Comparison of ENCODE assay signal across 13 cellular contexts in the genomic region with DNA sequence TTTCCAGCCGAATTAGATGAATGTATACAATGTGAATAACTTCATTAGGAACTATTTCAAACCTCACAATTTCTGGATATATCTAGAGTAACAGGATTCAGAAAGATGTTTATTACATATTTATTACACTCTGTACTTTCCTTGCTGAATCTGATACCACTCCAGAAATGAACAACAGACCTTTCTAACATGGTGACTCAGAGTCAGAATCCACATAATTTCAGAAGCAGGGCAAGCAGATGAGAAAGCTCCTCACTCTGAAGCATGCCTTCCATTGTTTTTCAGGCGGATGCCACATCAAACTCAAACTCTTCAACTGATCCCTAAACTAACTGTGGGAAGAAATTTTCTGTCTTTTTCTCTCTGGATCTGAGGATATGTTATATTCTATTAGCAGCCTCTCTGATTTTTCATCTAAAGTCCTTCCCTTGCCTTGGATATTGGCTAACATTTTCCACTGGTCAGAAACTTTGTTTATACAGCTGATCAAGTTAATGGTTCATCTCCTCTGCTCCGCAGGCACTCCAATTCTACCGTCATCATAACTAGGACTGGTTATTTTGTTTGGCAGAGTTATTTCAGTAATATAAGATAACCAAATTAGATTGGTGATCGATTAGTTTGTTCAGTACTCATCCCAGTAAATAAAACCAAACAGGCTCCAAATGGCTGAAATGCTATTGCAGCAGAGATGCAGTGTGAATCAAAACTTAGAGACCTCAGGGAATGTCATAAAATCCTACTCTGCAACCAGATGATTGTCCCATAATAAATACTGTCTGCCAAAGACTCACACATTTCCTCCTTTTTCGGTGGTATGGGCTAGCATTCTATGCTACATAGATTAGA.
DNase-seq lines count a peak whose midpoint lies in the region; ATAC-seq and TF ChIP-seq lines count a peak whose summit lies in the region.
"Had no signal": no experiment of that assay in that cellular context is flagged by ENCODE, and none has a peak within 500 bp of the region (broad histone marks: within the 10 kb centered on the region; RNA-seq: fewer than 3 reads in every experiment).

No MANE protein-coding gene starts in this region.

- H3K27me3 ChIP-seq in breast epithelium (no peaks in the 10 kb centered on the region), aorta (ENCODE audit: control insufficient read depth in 1 of 2, insufficient read depth in 2 of 2, low read length in 1 of 2) (no peaks in the 10 kb centered on the region), SK-N-SH (ENCODE audit: insufficient read depth) (no peaks in the 10 kb centered on the region)

- POLR2A ChIA-PET in MCF 10A (lab: Yijun Ruan, JAX), result interaction anchor here (0.9 kb wide), 2 partner anchors 14 to 21 kb away, joined by 3 read pairs; no protein-coding TSS in a partner anchor
- POLR2A ChIA-PET in SK-N-SH (lab: Yijun Ruan, JAX), result no interaction called here

- TF ChIP-seq POLR2A in breast epithelium (IDR thresholded peaks at IDR 0.05), result no peak

- H3K9me3 Mint-ChIP-seq in MCF 10A (ENCODE audit: unreplicated experiment) (no peaks in the 10 kb centered on the region), natural killer cell (no peaks in the 10 kb centered on the region)
- H3K9me3 Mint-ChIP-seq in stimulated activated effector memory CD8-positive, alpha-beta T cell treated with anti-CD3 and anti-CD28 coated beads, Interleukin-12 subunit alpha, Interleukin-12 subunit beta, amount 100 ng/mL, for 72 hours, result peaks cover 3% of the 10 kb centered on the region

- TF ChIP-seq EP300 in SK-N-SH (IDR thresholded peaks at IDR 0.05; ENCODE audit: borderline replicate concordance in 1 of 2, low read depth in 1 of 2, low read length in 1 of 2), result no peak

- H3K27ac ChIP-seq in breast epithelium (peak overlapping the region in 1 of 2 donors; percentile 51), aorta (ENCODE audit: low read depth in 1 of 2, low read length in 2 of 2) (no peak overlapping the region), SK-N-SH (ENCODE audit: low read depth in 2 of 2, low read length in 1 of 2) (no peak overlapping the region)
- H3K27ac ChIP-seq: epithelial cell of prostate had no signal

- H3K4me3 Mint-ChIP-seq in MCF 10A (ENCODE audit: unreplicated experiment) (no peak overlapping the region), natural killer cell (no peak overlapping the region)
- no peak overlapping the region for H3K4me3 Mint-ChIP-seq in stimulated activated effector memory CD8-positive, alpha-beta T cell treated with anti-CD3 and anti-CD28 coated beads, Interleukin-12 subunit alpha, Interleukin-12 subunit beta, amount 100 ng/mL, for 72 hours
- H3K4me3 Mint-ChIP-seq: IgD-negative memory B cell had no signal

- no peaks in the 10 kb centered on the region for H4K20me1 ChIP-seq in SK-N-SH (ENCODE audit: insufficient read depth)

- H3K36me3 ChIP-seq in breast epithelium, result no peaks in the 10 kb centered on the region
- H3K36me3 ChIP-seq in aorta (ENCODE audit: control insufficient read depth in 1 of 2, insufficient read depth in 2 of 2, low read length in 1 of 2), result no peaks in the 10 kb centered on the region
- H3K36me3 ChIP-seq in SK-N-SH (replicated peaks in 1 of 2; ENCODE audit: control insufficient read depth in 1 of 2, insufficient read depth in 2 of 2, low read length in 1 of 2), result no peaks in the 10 kb centered on the region

- BruUV-seq in MCF 10A (replicated peaks; lab: Mats Ljungman, UMichigan), result no TSS peak

- no peak overlapping the region for H2AFZ ChIP-seq in SK-N-SH (ENCODE audit: low read depth)

- ATAC-seq in aorta (ENCODE audit: low FRiP score), result peak; percentile 75
- ATAC-seq in natural killer cell, result no peak
- no peak for ATAC-seq in stimulated activated effector memory CD8-positive, alpha-beta T cell treated with anti-CD3 and anti-CD28 coated beads, Interleukin-12 subunit alpha, Interleukin-12 subunit beta, amount 100 ng/mL, for 72 hours

- no peak overlapping the region for H3K27ac Mint-ChIP-seq in MCF 10A (ENCODE audit: low read depth, unreplicated experiment)
- no peak overlapping the region for H3K27ac Mint-ChIP-seq in natural killer cell
- H3K27ac Mint-ChIP-seq in stimulated activated effector memory CD8-positive, alpha-beta T cell treated with anti-CD3 and anti-CD28 coated beads, Interleukin-12 subunit alpha, Interleukin-12 subunit beta, amount 100 ng/mL, for 72 hours, result no peak overlapping the region

- peak; percentile 27 for DNase-seq in MCF 10A (ENCODE audit: unreplicated experiment)
- DNase-seq in breast epithelium (ENCODE audit: low spot score in 2 of 2), result no peak
- peak; percentile 78 for DNase-seq in brain pericyte (ENCODE audit: low read depth, low spot score)
- peak; percentile 11 for DNase-seq in left kidney (ENCODE audit: low read depth, low spot score)
- no peak for DNase-seq in aorta
- DNase-seq in natural killer cell, result no peak
- no peak for DNase-seq in SK-N-SH
- DNase-seq in stimulated activated effector memory CD8-positive, alpha-beta T cell treated with anti-CD3 and anti-CD28 coated beads, Interleukin-12 subunit alpha, Interleukin-12 subunit beta, amount 100 ng/mL, for 72 hours (ENCODE audit: low spot score in 2 of 2), result no peak
- DNase-seq: NCI-H2029; occipital lobe; stimulated activated CD4-positive, alpha-beta T cell treated with anti-CD3 and anti-CD28 coated beads, Interleukin-4, amount 100 ng/mL, for 4 hours had no signal

- H3F3A ChIP-seq in SK-N-SH (replicated peaks; ENCODE audit: insufficient read depth), result no peaks in the 10 kb centered on the region

- H3K4me1 ChIP-seq in breast epithelium (no peaks in the 10 kb centered on the region), aorta (ENCODE audit: control insufficient read depth in 1 of 2, insufficient read depth in 2 of 2, low read length in 2 of 2) (no peaks in the 10 kb centered on the region), SK-N-SH (ENCODE audit: control insufficient read depth in 1 of 2, insufficient read depth in 2 of 2, low read depth in 1 of 2, low read length in 1 of 2) (no peaks in the 10 kb centered on the region)

- WGBS in aorta, 2 donors, result 61 to 68% methylated on average over 6 of the region's 6 CpGs
- WGBS in SK-N-SH (ENCODE audit: low lambda C conversion rate), result 32% methylated on average over 6 of the region's 6 CpGs

- CTCF ChIA-PET in MCF 10A (lab: Yijun Ruan, JAX) (no interaction called here), SK-N-SH (lab: Yijun Ruan, JAX) (interaction anchor here (1.7 kb wide), 1 partner anchor 564 kb away, joined by 3 read pairs; no protein-coding TSS in a partner anchor)

- H3K9me3 ChIP-seq in breast epithelium (no peaks in the 10 kb centered on the region), aorta (ENCODE audit: control insufficient read depth, low read length) (no peaks in the 10 kb centered on the region), SK-N-SH (no peaks in the 10 kb centered on the region)

- no peaks in the 10 kb centered on the region for H3K9me2 ChIP-seq in SK-N-SH

- no peak for TF ChIP-seq CTCF in MCF 10A (IDR thresholded peaks at IDR 0.05; ENCODE audit: unreplicated experiment)
- no peak for TF ChIP-seq CTCF in breast epithelium (IDR thresholded peaks at IDR 0.05)
- no peak for TF ChIP-seq CTCF in natural killer cell (IDR thresholded peaks at IDR 0.05)
- no peak for TF ChIP-seq CTCF in SK-N-SH (IDR thresholded peaks at IDR 0.05)

- H3K4me3 ChIP-seq in breast epithelium (no peak overlapping the region), aorta (ENCODE audit: low read length in 2 of 2) (no peak overlapping the region), SK-N-SH (ENCODE audit: low read depth in 2 of 2, low read length in 1 of 2) (no peak overlapping the region)

- no peak overlapping the region for H3K4me2 ChIP-seq in SK-N-SH

- intact Hi-C loops in MCF 10A (cut with micrococcal nuclease), result no loop called here
- intact Hi-C loops in breast epithelium (cut with DNase I; ENCODE audit: low total_unique reads), result no loop called here
- intact Hi-C loops in aorta (cut with DNase I), result no loop called here
- intact Hi-C loops in natural killer cell (cut with micrococcal nuclease), result no loop called here

- TF ChIP-seq RAD21 in SK-N-SH (IDR thresholded peaks at IDR 0.05; ENCODE audit: low read length), result no peak

- no peaks in the 10 kb centered on the region for H3K4me1 Mint-ChIP-seq in MCF 10A (ENCODE audit: insufficient read depth, unreplicated experiment)
- H3K4me1 Mint-ChIP-seq in natural killer cell, result no peaks in the 10 kb centered on the region
- no peaks in the 10 kb centered on the region for H3K4me1 Mint-ChIP-seq in stimulated activated effector memory CD8-positive, alpha-beta T cell treated with anti-CD3 and anti-CD28 coated beads, Interleukin-12 subunit alpha, Interleukin-12 subunit beta, amount 100 ng/mL, for 72 hours

- no peaks in the 10 kb centered on the region for H3K27me3 Mint-ChIP-seq in MCF 10A (ENCODE audit: insufficient read depth, unreplicated experiment)
- H3K27me3 Mint-ChIP-seq in natural killer cell (ENCODE audit: low read depth in 2 of 2), result no peaks in the 10 kb centered on the region
- H3K27me3 Mint-ChIP-seq: IgD-negative memory B cell had no signal

- H3K79me2 ChIP-seq in SK-N-SH (ENCODE audit: insufficient read depth), result no peaks in the 10 kb centered on the region

- H3K9ac ChIP-seq in SK-N-SH, result no peak overlapping the region

- H3K36me3 Mint-ChIP-seq in MCF 10A (ENCODE audit: insufficient read depth, unreplicated experiment), result no peaks in the 10 kb centered on the region
- H3K36me3 Mint-ChIP-seq in natural killer cell, result no peaks in the 10 kb centered on the region
- no peaks in the 10 kb centered on the region for H3K36me3 Mint-ChIP-seq in stimulated activated effector memory CD8-positive, alpha-beta T cell treated with anti-CD3 and anti-CD28 coated beads, Interleukin-12 subunit alpha, Interleukin-12 subunit beta, amount 100 ng/mL, for 72 hours

TF ChIP-seq in SK-N-SH, 30 proteins besides CTCF, POLR2A, EP300 and RAD21 (continues in another document):
- no peak for TF ChIP-seq CHD2 (IDR thresholded peaks at IDR 0.05; ENCODE audit: low read length, partially characterized antibody)
- TF ChIP-seq, protein P1, sequence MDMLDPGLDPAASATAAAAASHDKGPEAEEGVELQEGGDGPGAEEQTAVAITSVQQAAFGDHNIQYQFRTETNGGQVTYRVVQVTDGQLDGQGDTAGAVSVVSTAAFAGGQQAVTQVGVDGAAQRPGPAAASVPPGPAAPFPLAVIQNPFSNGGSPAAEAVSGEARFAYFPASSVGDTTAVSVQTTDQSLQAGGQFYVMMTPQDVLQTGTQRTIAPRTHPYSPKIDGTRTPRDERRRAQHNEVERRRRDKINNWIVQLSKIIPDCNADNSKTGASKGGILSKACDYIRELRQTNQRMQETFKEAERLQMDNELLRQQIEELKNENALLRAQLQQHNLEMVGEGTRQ (IDR thresholded peaks at IDR 0.05; ENCODE audit: borderline replicate concordance, low read depth, low read length), result no peak
- TF ChIP-seq MEF2A (IDR thresholded peaks at IDR 0.05; ENCODE audit: borderline replicate concordance, low read depth), result no peak
- no peak for TF ChIP-seq SIN3A (IDR thresholded peaks at IDR 0.05; ENCODE audit: borderline replicate concordance, low read depth, low read length)
- TF ChIP-seq MXI1 (IDR thresholded peaks at IDR 0.05; ENCODE audit: low read depth, low read length), result no peak
- no peak for TF ChIP-seq SMC3 (IDR thresholded peaks at IDR 0.05; ENCODE audit: low read depth, low read length)
- TF ChIP-seq FOSL2 (IDR thresholded peaks at IDR 0.05; ENCODE audit: borderline replicate concordance, low read depth), result no peak

Comparison
In these comparisons a context has a peak if more than half of its experiments do, and no peak if none do; other contexts are left out.
1. DNase-seq: peak in MCF 10A (single experiment), brain pericyte (single experiment) and left kidney (single experiment); none in breast epithelium (0 of 2), aorta (0 of 2), natural killer cell (single experiment), SK-N-SH (single experiment) and stimulated activated effector memory CD8-positive, alpha-beta T cell treated with anti-CD3 and anti-CD28 coated beads, Interleukin-12 subunit alpha, Interleukin-12 subunit beta, amount 100 ng/mL, for 72 hours (0 of 2).